ENCODE assay signal across 8 cellular contexts in the genomic region with DNA sequence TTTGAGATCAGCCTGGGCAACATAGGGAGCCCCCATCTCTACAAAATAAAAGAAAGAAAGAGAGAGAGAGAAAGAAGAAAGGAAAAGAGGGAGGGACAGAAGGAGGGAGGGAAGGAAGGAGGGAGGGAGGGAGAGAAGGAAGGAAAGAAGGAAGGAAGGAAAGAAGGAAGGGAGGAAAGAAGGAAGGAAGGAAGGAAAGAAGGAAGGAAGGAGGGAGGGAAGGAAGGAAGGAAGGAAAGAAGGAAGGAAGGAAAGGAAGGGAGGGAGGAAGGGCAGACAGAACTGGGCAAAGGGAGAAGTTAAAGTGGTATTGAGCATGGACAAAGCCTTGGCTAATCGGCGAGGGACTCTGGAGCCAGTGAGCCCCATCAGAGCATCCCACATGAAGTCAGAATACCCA. TPM values are rescaled to one million over a fixed set of nuclear protein-coding genes. Genes with fewer than 3 reads are reported as not detected.
"Had no signal": no experiment of that assay in that cellular context is flagged by ENCODE, and none has a peak within 500 bp of the region (broad histone marks: within the 10 kb centered on the region; RNA-seq: fewer than 3 reads in every experiment).

No MANE protein-coding gene starts in this region.

RNA-seq across cellular contexts. Expression of a gene that starts 15.9 kb away (rescaled TPM):
- total RNA-seq: temporal lobe, thoracic aorta, tibial nerve, upper lobe of left lung, upper lobe of right lung, ureter, urinary bladder, vagina had no signal
